Comparison of ENCODE assay signal across 1 cellular context in the genomic region with DNA sequence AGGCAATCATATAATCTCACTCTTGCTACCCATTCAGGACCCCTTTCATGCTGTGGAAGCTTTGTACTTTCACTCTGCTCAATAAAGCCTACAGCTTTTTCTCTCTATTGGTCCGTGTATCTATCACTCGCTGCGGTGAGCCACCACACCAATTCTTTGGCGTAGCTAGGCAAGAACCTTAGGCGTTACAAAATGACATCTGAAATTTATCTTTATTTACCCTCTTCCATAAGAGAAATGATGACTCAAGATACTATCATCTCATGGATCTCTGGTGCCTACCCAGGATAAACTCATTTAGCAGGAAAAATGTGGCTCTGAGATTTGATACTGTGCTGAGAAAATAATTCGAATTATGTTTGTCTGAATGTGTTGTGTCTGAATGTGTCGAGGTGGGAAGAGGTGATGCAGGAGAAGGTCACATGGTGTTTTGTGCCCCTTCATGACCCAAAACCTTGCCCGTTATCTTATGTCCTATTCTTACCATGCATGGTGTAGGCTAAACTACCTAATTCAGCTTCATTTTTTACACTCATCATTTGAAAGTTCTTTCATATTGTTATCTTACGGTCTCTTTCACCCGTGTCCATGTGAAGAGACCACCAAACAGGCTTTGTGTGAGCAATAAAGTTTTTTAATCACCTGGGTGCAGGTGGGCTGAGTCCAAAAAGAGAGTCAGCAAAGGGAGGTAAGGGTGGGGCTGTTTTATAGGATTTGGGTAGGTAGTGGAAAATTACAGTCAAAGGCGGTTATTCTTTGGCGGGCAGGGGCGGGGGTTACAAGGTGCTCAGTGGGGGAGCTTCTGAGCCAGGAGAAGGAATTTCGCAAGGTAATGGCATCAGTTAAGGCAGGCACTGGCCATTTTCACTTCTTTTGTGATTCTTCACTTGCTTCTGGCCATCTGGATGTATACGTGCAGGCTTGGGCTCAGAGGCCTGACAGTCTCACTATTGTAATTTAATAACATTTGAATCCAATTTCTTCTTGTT.
TF ChIP-seq lines count a peak whose summit lies in the region.

No MANE protein-coding gene starts in this region.

TF ChIP-seq in WTC11, 78 proteins besides CTCF, POLR2A, EP300 and RAD21 (continued from another document):
- TF ChIP-seq, protein P1, sequence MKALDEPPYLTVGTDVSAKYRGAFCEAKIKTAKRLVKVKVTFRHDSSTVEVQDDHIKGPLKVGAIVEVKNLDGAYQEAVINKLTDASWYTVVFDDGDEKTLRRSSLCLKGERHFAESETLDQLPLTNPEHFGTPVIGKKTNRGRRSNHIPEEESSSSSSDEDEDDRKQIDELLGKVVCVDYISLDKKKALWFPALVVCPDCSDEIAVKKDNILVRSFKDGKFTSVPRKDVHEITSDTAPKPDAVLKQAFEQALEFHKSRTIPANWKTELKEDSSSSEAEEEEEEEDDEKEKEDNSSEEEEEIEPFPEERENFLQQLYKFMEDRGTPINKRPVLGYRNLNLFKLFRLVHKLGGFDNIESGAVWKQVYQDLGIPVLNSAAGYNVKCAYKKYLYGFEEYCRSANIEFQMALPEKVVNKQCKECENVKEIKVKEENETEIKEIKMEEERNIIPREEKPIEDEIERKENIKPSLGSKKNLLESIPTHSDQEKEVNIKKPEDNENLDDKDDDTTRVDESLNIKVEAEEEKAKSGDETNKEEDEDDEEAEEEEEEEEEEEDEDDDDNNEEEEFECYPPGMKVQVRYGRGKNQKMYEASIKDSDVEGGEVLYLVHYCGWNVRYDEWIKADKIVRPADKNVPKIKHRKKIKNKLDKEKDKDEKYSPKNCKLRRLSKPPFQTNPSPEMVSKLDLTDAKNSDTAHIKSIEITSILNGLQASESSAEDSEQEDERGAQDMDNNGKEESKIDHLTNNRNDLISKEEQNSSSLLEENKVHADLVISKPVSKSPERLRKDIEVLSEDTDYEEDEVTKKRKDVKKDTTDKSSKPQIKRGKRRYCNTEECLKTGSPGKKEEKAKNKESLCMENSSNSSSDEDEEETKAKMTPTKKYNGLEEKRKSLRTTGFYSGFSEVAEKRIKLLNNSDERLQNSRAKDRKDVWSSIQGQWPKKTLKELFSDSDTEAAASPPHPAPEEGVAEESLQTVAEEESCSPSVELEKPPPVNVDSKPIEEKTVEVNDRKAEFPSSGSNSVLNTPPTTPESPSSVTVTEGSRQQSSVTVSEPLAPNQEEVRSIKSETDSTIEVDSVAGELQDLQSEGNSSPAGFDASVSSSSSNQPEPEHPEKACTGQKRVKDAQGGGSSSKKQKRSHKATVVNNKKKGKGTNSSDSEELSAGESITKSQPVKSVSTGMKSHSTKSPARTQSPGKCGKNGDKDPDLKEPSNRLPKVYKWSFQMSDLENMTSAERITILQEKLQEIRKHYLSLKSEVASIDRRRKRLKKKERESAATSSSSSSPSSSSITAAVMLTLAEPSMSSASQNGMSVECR (CRISPR knock-in tag; IDR thresholded peaks at IDR 0.05; ENCODE audit: borderline replicate concordance) = no peak
- TF ChIP-seq, protein P2, sequence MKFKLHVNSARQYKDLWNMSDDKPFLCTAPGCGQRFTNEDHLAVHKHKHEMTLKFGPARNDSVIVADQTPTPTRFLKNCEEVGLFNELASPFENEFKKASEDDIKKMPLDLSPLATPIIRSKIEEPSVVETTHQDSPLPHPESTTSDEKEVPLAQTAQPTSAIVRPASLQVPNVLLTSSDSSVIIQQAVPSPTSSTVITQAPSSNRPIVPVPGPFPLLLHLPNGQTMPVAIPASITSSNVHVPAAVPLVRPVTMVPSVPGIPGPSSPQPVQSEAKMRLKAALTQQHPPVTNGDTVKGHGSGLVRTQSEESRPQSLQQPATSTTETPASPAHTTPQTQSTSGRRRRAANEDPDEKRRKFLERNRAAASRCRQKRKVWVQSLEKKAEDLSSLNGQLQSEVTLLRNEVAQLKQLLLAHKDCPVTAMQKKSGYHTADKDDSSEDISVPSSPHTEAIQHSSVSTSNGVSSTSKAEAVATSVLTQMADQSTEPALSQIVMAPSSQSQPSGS (CRISPR knock-in tag; IDR thresholded peaks at IDR 0.05; ENCODE audit: borderline replicate concordance, low read depth) = no peak
- TF ChIP-seq ATF1 (CRISPR knock-in tag; IDR thresholded peaks at IDR 0.05) = no peak
- TF ChIP-seq TEAD1 (CRISPR knock-in tag; IDR thresholded peaks at IDR 0.05) = no peak
- TF ChIP-seq FOXP1 (CRISPR knock-in tag; IDR thresholded peaks at IDR 0.05; ENCODE audit: borderline replicate concordance) = no peak
- TF ChIP-seq RELA (CRISPR knock-in tag; IDR thresholded peaks at IDR 0.05; ENCODE audit: borderline replicate concordance) = no peak
- no peak for TF ChIP-seq PRRX2 (CRISPR knock-in tag; IDR thresholded peaks at IDR 0.05)
- TF ChIP-seq, protein P3, sequence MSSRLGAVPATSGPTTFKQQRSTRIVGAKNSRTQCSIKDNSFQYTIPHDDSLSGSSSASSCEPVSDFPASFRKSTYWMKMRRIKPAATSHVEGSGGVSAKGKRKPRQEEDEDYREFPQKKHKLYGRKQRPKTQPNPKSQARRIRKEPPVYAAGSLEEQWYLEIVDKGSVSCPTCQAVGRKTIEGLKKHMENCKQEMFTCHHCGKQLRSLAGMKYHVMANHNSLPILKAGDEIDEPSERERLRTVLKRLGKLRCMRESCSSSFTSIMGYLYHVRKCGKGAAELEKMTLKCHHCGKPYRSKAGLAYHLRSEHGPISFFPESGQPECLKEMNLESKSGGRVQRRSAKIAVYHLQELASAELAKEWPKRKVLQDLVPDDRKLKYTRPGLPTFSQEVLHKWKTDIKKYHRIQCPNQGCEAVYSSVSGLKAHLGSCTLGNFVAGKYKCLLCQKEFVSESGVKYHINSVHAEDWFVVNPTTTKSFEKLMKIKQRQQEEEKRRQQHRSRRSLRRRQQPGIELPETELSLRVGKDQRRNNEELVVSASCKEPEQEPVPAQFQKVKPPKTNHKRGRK (CRISPR knock-in tag; IDR thresholded peaks at IDR 0.05; ENCODE audit: borderline replicate concordance) = no peak
- TF ChIP-seq NFE2L1 (CRISPR knock-in tag; IDR thresholded peaks at IDR 0.05) = no peak
